Comparison of ENCODE assay signal across 8 cellular contexts in the genomic region with DNA sequence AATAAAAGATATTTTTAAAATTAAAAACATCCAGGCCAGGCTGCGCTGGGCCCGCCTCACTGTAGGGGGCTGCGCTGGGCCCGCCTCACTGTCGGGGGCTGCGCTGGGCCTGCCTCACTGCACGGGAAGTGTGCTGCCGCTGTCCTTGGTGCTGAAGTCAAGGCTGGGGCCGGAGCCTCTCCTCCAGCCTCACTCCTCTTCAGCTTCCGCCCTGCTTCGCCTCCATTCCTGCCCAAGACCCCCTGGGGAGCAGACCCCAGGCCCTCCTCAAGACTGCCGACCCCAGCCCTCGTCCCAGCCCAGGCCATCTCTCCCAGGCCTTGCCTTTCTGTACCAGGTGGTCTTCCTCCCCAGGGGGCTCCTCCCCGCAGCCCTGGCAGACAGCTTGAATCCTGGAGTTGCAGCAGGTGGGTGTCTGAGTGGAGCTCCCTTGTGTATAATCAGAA. TPM values are rescaled to one million over a fixed set of nuclear protein-coding genes. Genes with fewer than 3 reads are reported as not detected.
DNase-seq lines count a peak whose midpoint lies in the region; ATAC-seq, FAIRE-seq and TF ChIP-seq lines count a peak whose summit lies in the region.

No MANE protein-coding gene starts in this region.

- no peaks in the 10 kb centered on the region for H3K9me3 Mint-ChIP-seq in T-helper 2 cell treated with Interferon-gamma antibody and Interleukin-4, amounts not matched to agents 5 μg/mL and 100 μg/mL, for 36 hours
- no peaks in the 10 kb centered on the region for H3K9me3 Mint-ChIP-seq in osteocyte (ENCODE audit: unreplicated experiment)

- H3K27me3 Mint-ChIP-seq in T-helper 2 cell treated with Interferon-gamma antibody and Interleukin-4, amounts not matched to agents 5 μg/mL and 100 μg/mL, for 36 hours (ENCODE audit: low read depth), result peaks cover 2% of the 10 kb centered on the region
- peaks cover 11% of the 10 kb centered on the region for H3K27me3 Mint-ChIP-seq in osteocyte (ENCODE audit: unreplicated experiment)

- H3K79me2 ChIP-seq in HepG2 (ENCODE audit: insufficient read depth, low read length), result no peaks in the 10 kb centered on the region

- in situ Hi-C loops in HepG2 (cut with HindIII; ENCODE audit: extremely low pct_ligation_motif_present, low pct_unique_long_range_greater_than_20kb), result no loop called here
- in situ Hi-C loops in brain microvascular endothelial cell (cut with HindIII; ENCODE audit: low pct_ligation_motif_present, low sequenced_read_pairs), result loop anchor here (25.0 kb wide), 1 partner anchor 421 kb away; no protein-coding TSS in a partner anchor

- no peak overlapping the region for H3K4me3 ChIP-seq in HepG2 (replicated peaks in 1 of 3; ENCODE audit: insufficient read depth in 1 of 3, low read depth in 2 of 3, low read length in 3 of 3)
- no peak overlapping the region for H3K4me3 ChIP-seq in right lobe of liver
- H3K4me3 ChIP-seq in brain microvascular endothelial cell (ENCODE audit: low read depth, low read length), result no peak overlapping the region

- POLR2A ChIA-PET in HepG2 (lab: Yijun Ruan, JAX), result interaction anchor here (1.7 kb wide), 1 partner anchor 14 kb away, joined by 6 read pairs; no protein-coding TSS in a partner anchor

- no peak overlapping the region for H3K4me3 Mint-ChIP-seq in T-helper 2 cell treated with Interferon-gamma antibody and Interleukin-4, amounts not matched to agents 5 μg/mL and 100 μg/mL, for 36 hours
- no peak overlapping the region for H3K4me3 Mint-ChIP-seq in osteocyte (ENCODE audit: unreplicated experiment)

- no peak for FAIRE-seq in HepG2 (lab: Jason Lieb, UNC)

- H3K27ac Mint-ChIP-seq in T-helper 2 cell treated with Interferon-gamma antibody and Interleukin-4, amounts not matched to agents 5 μg/mL and 100 μg/mL, for 36 hours, result no peak overlapping the region
- H3K27ac Mint-ChIP-seq in osteocyte (ENCODE audit: unreplicated experiment), result no peak overlapping the region

- TF ChIP-seq RAD21 in HepG2 (CRISPR knock-in tag; IDR thresholded peaks at IDR 0.05), result 0 out of 2 replicates have a peak, but pooled peaks have one; percentile 24

- H3K36me3 Mint-ChIP-seq in T-helper 2 cell treated with Interferon-gamma antibody and Interleukin-4, amounts not matched to agents 5 μg/mL and 100 μg/mL, for 36 hours (ENCODE audit: low read depth), result no peaks in the 10 kb centered on the region
- H3K36me3 Mint-ChIP-seq in osteocyte (ENCODE audit: unreplicated experiment), result no peaks in the 10 kb centered on the region

- WGBS in HepG2 (ENCODE audit: low lambda C conversion rate), result 10% methylated on average over 14 of the region's 14 CpGs
- WGBS in right lobe of liver (ENCODE audit: insufficient coverage, low coverage, low lambda C conversion rate, missing lambda C conversion rate), result 63% methylated on average over 10 of the region's 14 CpGs

- H3K4me1 ChIP-seq in HepG2 (ENCODE audit: insufficient read depth, low read length) (no peaks in the 10 kb centered on the region), right lobe of liver (no peaks in the 10 kb centered on the region)

- no peak overlapping the region for H2AFZ ChIP-seq in HepG2 (ENCODE audit: low read length)

- DNase-seq in HepG2 (ENCODE audit: low spot score), result peak; percentile 35
- no peak for DNase-seq in right lobe of liver
- peak; percentile 33 for DNase-seq in T-helper 2 cell treated with Interferon-gamma antibody and Interleukin-4, amounts not matched to agents 5 μg/mL and 100 μg/mL, for 36 hours (ENCODE audit: low spot score)
- DNase-seq in brain microvascular endothelial cell, result no peak
- peak; percentile 90 for DNase-seq in osteocyte (ENCODE audit: extremely low spot score, unreplicated experiment)
- no peak for DNase-seq in NCI-H345 (lab: John Stamatoyannopoulos, UW)
- no peak for DNase-seq in SKM-1 (lab: John Stamatoyannopoulos, UW; ENCODE audit: unreplicated experiment)
- DNase-seq in inferior parietal cortex (ENCODE audit: extremely low spot score), result no peak

- 0 out of 2 replicates have a peak, but pooled peaks have one; percentile 10 for TF ChIP-seq CTCF in HepG2 (CRISPR knock-in tag; IDR thresholded peaks at IDR 0.05)
- no peak for TF ChIP-seq CTCF in right lobe of liver (IDR thresholded peaks at IDR 0.05)
- peak; percentile 23 for TF ChIP-seq CTCF in brain microvascular endothelial cell (IDR thresholded peaks at IDR 0.05; ENCODE audit: low read depth, low read length, missing control alignments)
- peak; percentile 18 for TF ChIP-seq CTCF in osteocyte (IDR thresholded peaks at IDR 0.05)

- H3K27me3 ChIP-seq in HepG2 (ENCODE audit: control insufficient read depth in 1 of 2, insufficient read depth in 2 of 2, low read length in 2 of 2) (peaks cover 7 to 20% of the 10 kb centered on the region in 2 experiments; a peak in 3 of 5 replicates), right lobe of liver (no peaks in the 10 kb centered on the region), brain microvascular endothelial cell (replicated peaks) (peaks cover 4% of the 10 kb centered on the region)

- H3K9me3 ChIP-seq in HepG2 (ENCODE audit: low read length) (no peaks in the 10 kb centered on the region), right lobe of liver (no peaks in the 10 kb centered on the region)

- ATAC-seq in HepG2 (peak; percentile 74), right lobe of liver (no peak)

- no peaks in the 10 kb centered on the region for H3K4me1 Mint-ChIP-seq in T-helper 2 cell treated with Interferon-gamma antibody and Interleukin-4, amounts not matched to agents 5 μg/mL and 100 μg/mL, for 36 hours (ENCODE audit: low read depth)
- no peaks in the 10 kb centered on the region for H3K4me1 Mint-ChIP-seq in osteocyte (ENCODE audit: unreplicated experiment)

- H3K36me3 ChIP-seq in HepG2 (replicated peaks in 1 of 2; ENCODE audit: control insufficient read depth in 1 of 2, insufficient read depth in 2 of 2, low read length in 2 of 2), result no peaks in the 10 kb centered on the region
- H3K36me3 ChIP-seq in right lobe of liver, result no peaks in the 10 kb centered on the region
- no peaks in the 10 kb centered on the region for H3K36me3 ChIP-seq in brain microvascular endothelial cell (replicated peaks)

- TF ChIP-seq POLR2A in HepG2 (IDR thresholded peaks at IDR 0.05; ENCODE audit: insufficient read depth in 1 of 2, low read depth in 2 of 2, low read length in 2 of 2) (no peak), right lobe of liver (IDR thresholded peaks at IDR 0.05) (no peak)

- no TSS peak for BruUV-seq in HepG2 (replicated peaks; lab: Mats Ljungman, UMichigan)

- no peak overlapping the region for H3K9ac ChIP-seq in HepG2 (ENCODE audit: insufficient read depth, low read depth, low read length)

- peaks cover 14% of the 10 kb centered on the region; the same call in 1 of the 2 replicates for H4K20me1 ChIP-seq in HepG2 (ENCODE audit: insufficient read depth, low read length)

- intact Hi-C loops in HepG2 (cut with micrococcal nuclease; ENCODE audit: unreplicated experiment) (no loop called here), right lobe of liver (cut with DNase I) (no loop called here)

- no peak overlapping the region for H3K27ac ChIP-seq in HepG2 (ENCODE audit: extremely low read length, insufficient read depth, low read length)
- H3K27ac ChIP-seq in right lobe of liver, result no peak overlapping the region
- no peak overlapping the region for H3K27ac ChIP-seq in brain microvascular endothelial cell

- TF ChIP-seq EP300 in HepG2 (IDR thresholded peaks at IDR 0.05; ENCODE audit: low read depth in 2 of 2, low read length in 2 of 2), result no peak
- TF ChIP-seq EP300 in HepG2 (CRISPR knock-in tag; IDR thresholded peaks at IDR 0.05; ENCODE audit: borderline replicate concordance), result no peak

- CTCF ChIA-PET in HepG2 (lab: Yijun Ruan, JAX; ENCODE audit: low intra/inter-chr PET ratio, low total read pairs), result no interaction called here

- H3K4me2 ChIP-seq in HepG2 (ENCODE audit: low read depth, low read length), result no peak overlapping the region

RNA-seq across cellular contexts. Expression of a gene that starts 26.2 kb away (rescaled TPM):
- 15.1 and 16.0 TPM in 2 replicates for total RNA-seq in HepG2 (2016; rRNA removed; fragmentation: Illumina TruSeq; extraction: Trizol)
- total RNA-seq in HepG2 (2016; cell fraction: cytosol; rRNA removed; fragmentation: Illumina TruSeq; extraction: Trizol; ENCODE audit: low read depth), result 4.7 and 13.7 TPM in 2 replicates
- total RNA-seq in HepG2 (2016; cell fraction: insoluble cytoplasmic fraction; rRNA removed; fragmentation: Illumina TruSeq; extraction: Trizol), result 13.4 and 18.2 TPM in 2 replicates
- total RNA-seq in HepG2 (2016; cell fraction: membrane; rRNA removed; fragmentation: Illumina TruSeq; extraction: Trizol), result 11.1 and 11.3 TPM in 2 replicates
- total RNA-seq in HepG2 (2016; cell fraction: nucleus; rRNA removed; fragmentation: Illumina TruSeq; extraction: Trizol), result 12.0 and 13.2 TPM in 2 replicates
- 17.1 and 19.8 TPM in 2 replicates for polyA plus RNA-seq in HepG2 (2011; rRNA removed)
- 12.3 and 17.8 TPM in 2 replicates for polyA plus RNA-seq in HepG2 (2011; cell fraction: cytosol; rRNA removed)
- 45.5 and 45.6 TPM in 2 replicates for polyA plus RNA-seq in HepG2 (2011; cell fraction: nucleus; rRNA removed)
- polyA plus RNA-seq in HepG2 (2012), result 11.8 and 15.4 TPM in 2 replicates
- polyA plus RNA-seq in HepG2 (2016; cell fraction: cytosol; fragmentation: Illumina TruSeq; extraction: Trizol; ENCODE audit: low read depth), result 5.9 and 6.8 TPM in 2 replicates
- polyA plus RNA-seq in HepG2 (2016; cell fraction: insoluble cytoplasmic fraction; fragmentation: Illumina TruSeq; extraction: Trizol; ENCODE audit: low read depth), result 13.7 and 14.0 TPM in 2 replicates
- 8.4 and 8.6 TPM in 2 replicates for polyA plus RNA-seq in HepG2 (2016; cell fraction: membrane; fragmentation: Illumina TruSeq; extraction: Trizol; ENCODE audit: low read depth)
- polyA plus RNA-seq in HepG2 (2016; cell fraction: nucleus; fragmentation: Illumina TruSeq; extraction: Trizol; ENCODE audit: insufficient read depth, low read depth), result 27.6 and 30.0 TPM in 2 replicates
- 28.6 and 32.9 TPM in 2 replicates for polyA minus RNA-seq in HepG2 (2011; rRNA and poly(A)+ RNA removed; ENCODE audit: low replicate concordance)
- polyA minus RNA-seq in HepG2 (2011; cell fraction: cytosol; rRNA and poly(A)+ RNA removed), result 5.3 and 7.2 TPM in 2 replicates
- 33.6 and 36.6 TPM in 2 replicates for polyA minus RNA-seq in HepG2 (2011; cell fraction: nucleus; rRNA and poly(A)+ RNA removed)
- total RNA-seq in right lobe of liver, result 10 to 100 TPM in 5 of 6 experiments, 1 to 10 TPM in 1; 6.8 to 14.1 (median 11.3) TPM
- 33.2 and 39.1 TPM in 2 replicates for total RNA-seq in osteocyte

RNA-seq across cellular contexts. Expression of a gene that starts 35.3 kb away (rescaled TPM):
- total RNA-seq in HepG2 (2016; rRNA removed; fragmentation: Illumina TruSeq; extraction: Trizol), result not detected in 2 replicates
- total RNA-seq in HepG2 (2016; cell fraction: cytosol; rRNA removed; fragmentation: Illumina TruSeq; extraction: Trizol; ENCODE audit: low read depth), result not detected in 2 replicates
- total RNA-seq in HepG2 (2016; cell fraction: insoluble cytoplasmic fraction; rRNA removed; fragmentation: Illumina TruSeq; extraction: Trizol), result not detected in 2 replicates
- total RNA-seq in HepG2 (2016; cell fraction: membrane; rRNA removed; fragmentation: Illumina TruSeq; extraction: Trizol), result not detected in 2 replicates
- not detected in 2 replicates for total RNA-seq in HepG2 (2016; cell fraction: nucleus; rRNA removed; fragmentation: Illumina TruSeq; extraction: Trizol)
- polyA plus RNA-seq in HepG2 (2011; rRNA removed), result 0.01 TPM in 1 of 2 replicates, not detected in the other
- not detected in 2 replicates for polyA plus RNA-seq in HepG2 (2011; cell fraction: cytosol; rRNA removed)
- polyA plus RNA-seq in HepG2 (2011; cell fraction: nucleus; rRNA removed), result not detected in 2 replicates
- polyA plus RNA-seq in HepG2 (2012), result not detected in 2 replicates
- not detected in 2 replicates for polyA plus RNA-seq in HepG2 (2016; cell fraction: cytosol; fragmentation: Illumina TruSeq; extraction: Trizol; ENCODE audit: low read depth)
- not detected in 2 replicates for polyA plus RNA-seq in HepG2 (2016; cell fraction: insoluble cytoplasmic fraction; fragmentation: Illumina TruSeq; extraction: Trizol; ENCODE audit: low read depth)
- not detected in 2 replicates for polyA plus RNA-seq in HepG2 (2016; cell fraction: membrane; fragmentation: Illumina TruSeq; extraction: Trizol; ENCODE audit: low read depth)
- polyA plus RNA-seq in HepG2 (2016; cell fraction: nucleus; fragmentation: Illumina TruSeq; extraction: Trizol; ENCODE audit: insufficient read depth, low read depth), result not detected in 2 replicates
- polyA minus RNA-seq in HepG2 (2011; rRNA and poly(A)+ RNA removed; ENCODE audit: low replicate concordance), result 17.0 TPM in 1 of 2 replicates, not detected in the other
- 0.10 TPM in 1 of 2 replicates, not detected in the other for polyA minus RNA-seq in HepG2 (2011; cell fraction: cytosol; rRNA and poly(A)+ RNA removed)
- 0.25 TPM in 1 of 2 replicates, not detected in the other for polyA minus RNA-seq in HepG2 (2011; cell fraction: nucleus; rRNA and poly(A)+ RNA removed)
- total RNA-seq in right lobe of liver, result under 1 TPM in 1 of 6 experiments, not detected in 5; 0.06 TPM
- total RNA-seq in osteocyte, result 2.8 and 3.8 TPM in 2 replicates

Comparison
In these comparisons a context has a peak if more than half of its experiments do, and no peak if none do; other contexts are left out.
1. DNase-seq: peak in HepG2 (single experiment), T-helper 2 cell treated with Interferon-gamma antibody and Interleukin-4, amounts not matched to agents 5 μg/mL and 100 μg/mL, for 36 hours (single experiment) and osteocyte (single experiment); none in right lobe of liver (0 of 3), brain microvascular endothelial cell (single experiment), NCI-H345 (single experiment), SKM-1 (single experiment) and inferior parietal cortex (single experiment).
2. CTCF ChIP-seq: peak in HepG2 (single experiment), brain microvascular endothelial cell (single experiment) and osteocyte (single experiment); none in right lobe of liver (0 of 4).